ENCODE assay signal across 1 cellular context in the genomic region with DNA sequence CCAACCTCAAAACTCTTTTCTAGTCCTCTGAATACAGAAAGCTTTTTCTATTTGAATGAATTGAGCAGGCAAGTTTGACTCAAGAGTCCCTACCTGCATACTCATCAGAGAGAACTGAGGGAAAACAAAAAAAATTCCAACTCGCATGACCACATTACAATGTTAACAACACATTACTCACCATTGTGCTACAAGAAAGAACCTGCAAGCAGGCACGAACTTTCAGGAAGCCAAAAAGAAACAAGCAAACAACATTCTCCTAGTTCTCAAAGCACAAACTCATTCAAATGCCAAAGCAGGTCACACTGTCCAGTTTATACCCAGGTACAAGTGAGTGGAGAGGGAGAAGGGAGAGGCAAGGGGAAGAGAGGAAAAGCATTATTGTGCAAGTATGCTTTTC.
TF ChIP-seq lines count a peak whose summit lies in the region.

No MANE protein-coding gene starts in this region.

TF ChIP-seq in endothelial cell of umbilical vein, 7 proteins besides CTCF, POLR2A, EP300 and RAD21:
- no peak for TF ChIP-seq GATA2 (IDR thresholded peaks at IDR 0.05; ENCODE audit: insufficient read depth, insufficient read length, low read depth, low read length)
- no peak for TF ChIP-seq EZH2 (IDR thresholded peaks at IDR 0.05; ENCODE audit: borderline replicate concordance, low read depth, low read length, severe bottlenecking)
- no peak for TF ChIP-seq MAX (IDR thresholded peaks at IDR 0.05; ENCODE audit: insufficient read depth, insufficient read length)
- no peak for TF ChIP-seq MYC (IDR thresholded peaks at IDR 0.05; ENCODE audit: low read depth, low read length)
- no peak for TF ChIP-seq FOS (IDR thresholded peaks at IDR 0.05; ENCODE audit: borderline replicate concordance, insufficient read depth, low read length)
- no peak for TF ChIP-seq JUN (IDR thresholded peaks at IDR 0.05; ENCODE audit: borderline replicate concordance, insufficient read depth, insufficient read length, low read depth)
- TF ChIP-seq POLR2AphosphoS5 (IDR thresholded peaks at IDR 0.05; ENCODE audit: insufficient read depth, low read depth, low read length) = no peak
